In the genomic region with DNA sequence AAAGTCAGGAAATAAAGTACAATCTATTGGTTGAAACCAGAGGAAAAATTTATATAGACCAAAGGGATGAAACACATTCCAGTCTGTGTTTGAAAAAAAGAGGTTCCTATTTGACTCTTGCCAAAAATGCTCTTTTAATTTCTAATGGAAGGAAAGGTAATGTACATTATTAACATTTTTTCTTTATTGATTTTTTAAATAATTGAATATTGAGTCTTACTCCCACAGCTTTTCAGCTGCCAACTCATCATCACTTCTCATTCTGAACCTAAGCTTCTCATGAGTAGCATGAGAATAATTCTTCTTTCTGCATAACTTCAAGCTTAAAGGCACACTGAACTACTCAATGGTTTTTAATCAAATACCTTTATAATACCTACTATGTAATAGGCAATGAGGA, we compare ENCODE assay signal across 2 cellular contexts.
TF ChIP-seq lines count a peak whose summit lies in the region.

No MANE protein-coding gene starts in this region.

TF ChIP-seq in HCT116, 20 proteins besides CTCF, POLR2A, EP300 and RAD21:
- TF ChIP-seq YY1 (IDR thresholded peaks at IDR 0.05; ENCODE audit: extremely low read depth, insufficient replicate concordance, low read depth, low read length) (no peak), SIN3A (IDR thresholded peaks at IDR 0.05; ENCODE audit: low read depth) (no peak), EZH2 (IDR thresholded peaks at IDR 0.05) (no peak), CBX3 (IDR thresholded peaks at IDR 0.05; ENCODE audit: low read depth) (no peak), ZFX (IDR thresholded peaks at IDR 0.05) (no peak)
- TF ChIP-seq, protein P1, sequence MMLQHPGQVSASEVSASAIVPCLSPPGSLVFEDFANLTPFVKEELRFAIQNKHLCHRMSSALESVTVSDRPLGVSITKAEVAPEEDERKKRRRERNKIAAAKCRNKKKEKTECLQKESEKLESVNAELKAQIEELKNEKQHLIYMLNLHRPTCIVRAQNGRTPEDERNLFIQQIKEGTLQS (IDR thresholded peaks at IDR 0.05) = no peak
- TF ChIP-seq, protein P2, sequence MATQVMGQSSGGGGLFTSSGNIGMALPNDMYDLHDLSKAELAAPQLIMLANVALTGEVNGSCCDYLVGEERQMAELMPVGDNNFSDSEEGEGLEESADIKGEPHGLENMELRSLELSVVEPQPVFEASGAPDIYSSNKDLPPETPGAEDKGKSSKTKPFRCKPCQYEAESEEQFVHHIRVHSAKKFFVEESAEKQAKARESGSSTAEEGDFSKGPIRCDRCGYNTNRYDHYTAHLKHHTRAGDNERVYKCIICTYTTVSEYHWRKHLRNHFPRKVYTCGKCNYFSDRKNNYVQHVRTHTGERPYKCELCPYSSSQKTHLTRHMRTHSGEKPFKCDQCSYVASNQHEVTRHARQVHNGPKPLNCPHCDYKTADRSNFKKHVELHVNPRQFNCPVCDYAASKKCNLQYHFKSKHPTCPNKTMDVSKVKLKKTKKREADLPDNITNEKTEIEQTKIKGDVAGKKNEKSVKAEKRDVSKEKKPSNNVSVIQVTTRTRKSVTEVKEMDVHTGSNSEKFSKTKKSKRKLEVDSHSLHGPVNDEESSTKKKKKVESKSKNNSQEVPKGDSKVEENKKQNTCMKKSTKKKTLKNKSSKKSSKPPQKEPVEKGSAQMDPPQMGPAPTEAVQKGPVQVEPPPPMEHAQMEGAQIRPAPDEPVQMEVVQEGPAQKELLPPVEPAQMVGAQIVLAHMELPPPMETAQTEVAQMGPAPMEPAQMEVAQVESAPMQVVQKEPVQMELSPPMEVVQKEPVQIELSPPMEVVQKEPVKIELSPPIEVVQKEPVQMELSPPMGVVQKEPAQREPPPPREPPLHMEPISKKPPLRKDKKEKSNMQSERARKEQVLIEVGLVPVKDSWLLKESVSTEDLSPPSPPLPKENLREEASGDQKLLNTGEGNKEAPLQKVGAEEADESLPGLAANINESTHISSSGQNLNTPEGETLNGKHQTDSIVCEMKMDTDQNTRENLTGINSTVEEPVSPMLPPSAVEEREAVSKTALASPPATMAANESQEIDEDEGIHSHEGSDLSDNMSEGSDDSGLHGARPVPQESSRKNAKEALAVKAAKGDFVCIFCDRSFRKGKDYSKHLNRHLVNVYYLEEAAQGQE (IDR thresholded peaks at IDR 0.05; ENCODE audit: low read depth) = no peak
TF ChIP-seq in HCT116: peak in this region for 0.

TF ChIP-seq in endothelial cell of umbilical vein, 7 proteins besides CTCF, POLR2A, EP300 and RAD21:
- no peak for TF ChIP-seq MYC (IDR thresholded peaks at IDR 0.05; ENCODE audit: low read depth, low read length)
- no peak for TF ChIP-seq JUN (IDR thresholded peaks at IDR 0.05; ENCODE audit: borderline replicate concordance, insufficient read depth, insufficient read length, low read depth)
- no peak for TF ChIP-seq GATA2 (IDR thresholded peaks at IDR 0.05; ENCODE audit: insufficient read depth, insufficient read length, low read depth, low read length)
- TF ChIP-seq FOS (IDR thresholded peaks at IDR 0.05; ENCODE audit: borderline replicate concordance, insufficient read depth, low read length) = no peak
- TF ChIP-seq POLR2AphosphoS5 (IDR thresholded peaks at IDR 0.05; ENCODE audit: insufficient read depth, low read depth, low read length) = no peak
- TF ChIP-seq EZH2 (IDR thresholded peaks at IDR 0.05; ENCODE audit: borderline replicate concordance, low read depth, low read length, severe bottlenecking) = no peak
- TF ChIP-seq, protein P3, sequence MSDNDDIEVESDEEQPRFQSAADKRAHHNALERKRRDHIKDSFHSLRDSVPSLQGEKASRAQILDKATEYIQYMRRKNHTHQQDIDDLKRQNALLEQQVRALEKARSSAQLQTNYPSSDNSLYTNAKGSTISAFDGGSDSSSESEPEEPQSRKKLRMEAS (IDR thresholded peaks at IDR 0.05; ENCODE audit: insufficient read depth, insufficient read length) = no peak
